Comparison of ENCODE assay signal across 21 cellular contexts in the genomic region with DNA sequence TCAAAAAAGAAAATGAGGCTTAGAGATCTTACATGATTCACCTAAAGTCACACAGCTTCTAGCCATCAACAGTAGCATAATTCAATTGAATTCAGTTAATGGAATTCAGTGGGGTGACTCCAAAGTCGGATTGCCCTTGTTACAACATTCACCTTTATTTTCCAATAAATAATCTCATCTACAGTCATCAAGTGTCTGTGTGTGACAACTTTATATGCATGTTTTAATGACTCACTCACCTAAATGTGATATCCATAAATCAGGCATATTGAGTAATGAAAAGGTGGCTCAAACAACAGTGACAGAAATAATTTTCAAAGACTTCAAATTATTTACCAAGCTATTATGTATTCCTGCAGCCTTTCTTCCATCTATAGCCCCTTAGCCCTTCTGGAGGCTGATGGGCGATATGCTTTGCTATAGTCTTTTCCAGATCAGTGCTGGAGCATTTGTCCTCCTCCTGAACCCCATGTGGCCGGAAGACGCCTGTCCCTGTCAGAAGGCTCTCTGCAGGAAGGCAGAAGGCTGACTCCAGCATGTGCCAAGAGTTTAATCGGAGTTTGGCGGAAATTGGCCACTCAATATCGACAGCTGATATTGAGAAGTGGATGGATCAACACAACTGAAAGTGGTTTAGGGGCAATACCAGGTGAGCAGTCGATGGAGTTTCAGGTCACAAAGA.
"Had no signal": no experiment of that assay in that cellular context is flagged by ENCODE, and none has a peak within 500 bp of the region (broad histone marks: within the 10 kb centered on the region; RNA-seq: fewer than 3 reads in every experiment).

No MANE protein-coding gene starts in this region.

- H3K9me3 ChIP-seq: adrenal gland, ascending aorta, colonic mucosa, thoracic aorta had no signal

- H3K36me3 Mint-ChIP-seq: activated naive CD4-positive, alpha-beta T cell treated with anti-CD3 and anti-CD28 coated beads, Interleukin-2, amount 50 U/mL, for 72 hours; naive thymus-derived CD8-positive, alpha-beta T cell had no signal

- H3K4me1 ChIP-seq: colonic mucosa had no signal

- DNase-seq: activated T-cell treated with anti-CD3 and anti-CD28 coated beads, Interleukin-2, amount 50 U/mL, for 1 hour; adrenal gland; central memory CD4-positive, alpha-beta T cell; colonic mucosa; effector memory CD8-positive, alpha-beta T cell; foreskin melanocyte; kidney; naive thymus-derived CD8-positive, alpha-beta T cell; stimulated activated CD4-positive, alpha-beta T cell treated with anti-CD3 and anti-CD28 coated beads, Interleukin-4, amount 100 ng/mL, for 1 hour; stimulated activated naive CD4-positive, alpha-beta T cell treated with Interleukin-2 at 50 U/mL for 16 hours had no signal

- H3K27me3 Mint-ChIP-seq: activated T-helper 17 cell treated with anti-CD3 and anti-CD28 coated beads, Interleukin-2, amount 50 U/mL, for 72 hours had no signal

- H3K27me3 ChIP-seq: adrenal gland, ascending aorta, colonic mucosa, dorsolateral prefrontal cortex had no signal

- H3K27ac ChIP-seq: adrenal gland, ascending aorta, colonic mucosa, thoracic aorta had no signal

- H3K27ac Mint-ChIP-seq: activated naive CD4-positive, alpha-beta T cell treated with anti-CD3 and anti-CD28 coated beads, Interleukin-2, amount 50 U/mL, for 72 hours; activated T-helper 17 cell treated with anti-CD3 and anti-CD28 coated beads, Interleukin-2, amount 50 U/mL, for 72 hours; effector memory CD8-positive, alpha-beta T cell; naive thymus-derived CD8-positive, alpha-beta T cell; progenitor cell of endocrine pancreas; T-helper 2 cell treated with Interferon-gamma antibody and Interleukin-4, amounts not matched to agents 5 μg/mL and 100 μg/mL, for 36 hours had no signal

- H3K9me3 Mint-ChIP-seq: activated naive CD4-positive, alpha-beta T cell treated with anti-CD3 and anti-CD28 coated beads, Interleukin-2, amount 50 U/mL, for 72 hours; activated T-helper 17 cell treated with anti-CD3 and anti-CD28 coated beads, Interleukin-2, amount 50 U/mL, for 72 hours; effector memory CD8-positive, alpha-beta T cell; naive thymus-derived CD8-positive, alpha-beta T cell; T-helper 2 cell treated with Interferon-gamma antibody and Interleukin-4, amounts not matched to agents 5 μg/mL and 100 μg/mL, for 36 hours had no signal

- ATAC-seq: activated naive CD4-positive, alpha-beta T cell treated with anti-CD3 and anti-CD28 coated beads, Interleukin-2, amount 50 U/mL, for 72 hours; activated T-helper 17 cell treated with anti-CD3 and anti-CD28 coated beads, Interleukin-2, amount 50 U/mL, for 72 hours; effector memory CD8-positive, alpha-beta T cell; esophagus mucosa; naive thymus-derived CD8-positive, alpha-beta T cell had no signal

- H3K36me3 ChIP-seq: adrenal gland, ascending aorta, colonic mucosa, thoracic aorta had no signal

- H3K4me3 ChIP-seq: adrenal gland, ascending aorta, colonic mucosa, dorsolateral prefrontal cortex, lung, thoracic aorta had no signal

- FAIRE-seq: endothelial cell of umbilical vein, kidney, TTC549 had no signal

- H3K4me1 Mint-ChIP-seq: activated T-helper 17 cell treated with anti-CD3 and anti-CD28 coated beads, Interleukin-2, amount 50 U/mL, for 72 hours; naive thymus-derived CD8-positive, alpha-beta T cell had no signal

- H3K4me3 Mint-ChIP-seq: activated T-helper 17 cell treated with anti-CD3 and anti-CD28 coated beads, Interleukin-2, amount 50 U/mL, for 72 hours; effector memory CD8-positive, alpha-beta T cell; naive thymus-derived CD8-positive, alpha-beta T cell; T-helper 2 cell treated with Interferon-gamma antibody and Interleukin-4, amounts not matched to agents 5 μg/mL and 100 μg/mL, for 36 hours had no signal
